Comparison of ENCODE assay signal across 8 cellular contexts in genomic region chr17:8173056-8173870, GRCh38. TPM values are rescaled to one million over a fixed set of nuclear protein-coding genes. Genes with fewer than 3 reads are reported as not detected.
DNase-seq lines count a peak whose midpoint lies in the region; ATAC-seq and TF ChIP-seq lines count a peak whose summit lies in the region.

No MANE protein-coding gene starts in this region.

- H3K4me2 ChIP-seq in BLaER1: peak overlapping the region; percentile 98

- DNase-seq in NCI-H226: peak; percentile 93
- peak; percentile 66 for DNase-seq in WTC11 (ENCODE audit: low spot score)
- no peak for DNase-seq in chondrocyte (ENCODE audit: low spot score)
- peak; percentile 99 for DNase-seq in kidney glomerular epithelial cell (lab: John Stamatoyannopoulos, UW)
- peak; percentile 50 to 69 for DNase-seq in stimulated activated CD4-positive, alpha-beta T cell treated with anti-CD3 and anti-CD28 coated beads, Interleukin-1b, Interleukin-23, amount 100 ng/mL, for 4 hours (ENCODE audit: low read depth in 2 of 2)

- peak overlapping the region; percentile 62 for H3K4me3 ChIP-seq in BLaER1

- TF ChIP-seq CTCF in WTC11 (IDR thresholded peaks at IDR 0.05) (no peak), chondrocyte (IDR thresholded peaks at IDR 0.05) (no peak)

- H3K4me3 Mint-ChIP-seq in WTC11 (peak overlapping the region; percentile 85), chondrocyte (ENCODE audit: unreplicated experiment) (peak overlapping the region; percentile 76)

- peak overlapping the region; percentile 98 for H3K27ac ChIP-seq in BLaER1

- peak overlapping the region; percentile 96 for H3K9ac ChIP-seq in BLaER1

- H3K27me3 ChIP-seq in BLaER1: no peaks in the 10 kb centered on the region

- no peaks in the 10 kb centered on the region for H3K36me3 ChIP-seq in BLaER1

- ATAC-seq in GM19043 (IDR thresholded peaks at IDR 0.05; ENCODE audit: low read depth, unreplicated experiment) (peak; percentile 56), HG03342 (IDR thresholded peaks at IDR 0.05; ENCODE audit: unreplicated experiment) (peak; percentile 62), WTC11 (peak; percentile 70)

- CTCF ChIA-PET in WTC11 (lab: Charles Lee): interaction anchor here (1.0 to 2.0 kb wide), 4 partner anchors 9 to 113 kb away, joined by 3 to 6 read pairs (median 4); no protein-coding TSS in a partner anchor

- no peaks in the 10 kb centered on the region for H3K9me3 Mint-ChIP-seq in WTC11
- H3K9me3 Mint-ChIP-seq in chondrocyte (ENCODE audit: low read depth): no peaks in the 10 kb centered on the region

- peaks cover 68% of the 10 kb centered on the region for H3K4me1 ChIP-seq in BLaER1

- H3K36me3 Mint-ChIP-seq in WTC11: no peaks in the 10 kb centered on the region
- no peaks in the 10 kb centered on the region for H3K36me3 Mint-ChIP-seq in chondrocyte (ENCODE audit: low read depth)

- H3K27ac Mint-ChIP-seq in WTC11 (peak overlapping the region; percentile 100), chondrocyte (ENCODE audit: unreplicated experiment) (peak overlapping the region; percentile 99)

- H3K9me3 ChIP-seq in BLaER1: no peaks in the 10 kb centered on the region

- no peaks in the 10 kb centered on the region for H4K20me1 ChIP-seq in BLaER1

- POLR2A ChIA-PET in WTC11 (lab: Charles Lee): interaction anchor here (0.5 to 1.9 kb wide), 18 partner anchors 9 to 100 kb away, joined by 3 to 39 read pairs (median 4); partner anchors contain the start of genes HES7 and PER1

- H3K4me1 Mint-ChIP-seq in WTC11 (peaks cover 31% of the 10 kb centered on the region), chondrocyte (ENCODE audit: low read depth) (peaks cover 41% of the 10 kb centered on the region)

- H3K27me3 Mint-ChIP-seq in WTC11 (ENCODE audit: low read depth): no peaks in the 10 kb centered on the region
- H3K27me3 Mint-ChIP-seq in chondrocyte (ENCODE audit: low read depth): no peaks in the 10 kb centered on the region

TF ChIP-seq in WTC11, 78 proteins besides CTCF, POLR2A, EP300 and RAD21 (continues in another document):
- TF ChIP-seq NR3C1 (CRISPR knock-in tag; conservative IDR thresholded peaks at IDR 0.05; ENCODE audit: low read depth) (peak; percentile 92; the same call in 1 of the 2 replicates), ATF3 (CRISPR knock-in tag; conservative IDR thresholded peaks at IDR 0.05) (peak; percentile 85; the same call in 1 of the 2 replicates), ETV6 (CRISPR knock-in tag; IDR thresholded peaks at IDR 0.05) (peak; percentile 97), PRRX2 (CRISPR knock-in tag; IDR thresholded peaks at IDR 0.05) (peak; percentile 99), RELA (CRISPR knock-in tag; IDR thresholded peaks at IDR 0.05; ENCODE audit: borderline replicate concordance) (no peak), FOXK1 (CRISPR knock-in tag; IDR thresholded peaks at IDR 0.05) (peak; percentile 94), NR2C2 (CRISPR knock-in tag; IDR thresholded peaks at IDR 0.05) (peak; percentile 40; the same call in 1 of the 2 replicates), ZNF138 (CRISPR knock-in tag; conservative IDR thresholded peaks at IDR 0.05) (peak; percentile 92; the same call in 1 of the 2 replicates), SMAD4 (CRISPR knock-in tag; IDR thresholded peaks at IDR 0.05) (peak; percentile 95), ZNF281 (CRISPR knock-in tag; IDR thresholded peaks at IDR 0.05) (peak; percentile 82), GABPB1 (CRISPR knock-in tag; IDR thresholded peaks at IDR 0.05) (peak; percentile 85), TEAD1 (CRISPR knock-in tag; IDR thresholded peaks at IDR 0.05) (peak; percentile 96), E2F1 (CRISPR knock-in tag; IDR thresholded peaks at IDR 0.05) (peak; percentile 44; the same call in 1 of the 2 replicates), IRF2 (CRISPR knock-in tag; IDR thresholded peaks at IDR 0.05; ENCODE audit: borderline replicate concordance, low read depth) (peak; percentile 57; the same call in 1 of the 2 replicates), ZNF423 (CRISPR knock-in tag; IDR thresholded peaks at IDR 0.05) (peak; percentile 50; the same call in 1 of the 2 replicates), MLX (CRISPR knock-in tag; IDR thresholded peaks at IDR 0.05) (peak; percentile 89; the same call in 1 of the 2 replicates), ZNF263 (CRISPR knock-in tag; IDR thresholded peaks at IDR 0.05; ENCODE audit: low read depth) (peak; percentile 38; the same call in 1 of the 2 replicates), ZMAT4 (CRISPR knock-in tag; IDR thresholded peaks at IDR 0.05) (peak; percentile 100), MYBL2 (CRISPR knock-in tag; IDR thresholded peaks at IDR 0.05) (peak; percentile 92), TEAD4 (CRISPR knock-in tag; IDR thresholded peaks at IDR 0.05) (peak; percentile 92), FOXP4 (CRISPR knock-in tag; IDR thresholded peaks at IDR 0.05) (peak; percentile 93)

RNA-seq across cellular contexts. Expression of gene TMEM107, which starts 2.9 kb away (rescaled TPM):
- 11.3 to 17.2 TPM (median 11.9 TPM) in 3 replicates for total RNA-seq in WTC11 (2021)
- total RNA-seq in chondrocyte: 7.8 to 12.1 TPM (median 8.4 TPM) in 3 replicates

RNA-seq across cellular contexts. Expression of gene VAMP2, which starts 10.5 kb away (rescaled TPM):
- 24.1 to 27.4 TPM (median 24.3 TPM) in 3 replicates for total RNA-seq in WTC11 (2021)
- total RNA-seq in chondrocyte: 45.4 to 58.1 TPM (median 46.7 TPM) in 3 replicates

RNA-seq across cellular contexts. Expression of gene BORCS6, which starts 16.7 kb away (rescaled TPM):
- total RNA-seq in WTC11 (2021) (5.0 to 5.6 TPM (median 5.1 TPM) in 3 replicates), chondrocyte (5.5 to 8.6 TPM (median 8.2 TPM) in 3 replicates)

RNA-seq across cellular contexts. Expression of gene PER1, which starts 21.1 kb away (rescaled TPM):
- total RNA-seq in WTC11 (2021): 30.6 to 46.9 TPM (median 34.0 TPM) in 3 replicates
- total RNA-seq in chondrocyte: 68.0 to 87.6 TPM (median 75.9 TPM) in 3 replicates

RNA-seq across cellular contexts. Expression of gene AURKB, which starts 37.1 kb away (rescaled TPM):
- 180 to 215 TPM (median 183 TPM) in 3 replicates for total RNA-seq in WTC11 (2021)
- 8.6 to 14.1 TPM (median 8.9 TPM) in 3 replicates for total RNA-seq in chondrocyte
